ENCODE assay signal across 24 cellular contexts in genomic region chr16:65200857-65201256, GRCh38.
DNase-seq lines count a peak whose midpoint lies in the region; ATAC-seq and TF ChIP-seq lines count a peak whose summit lies in the region.
"Had no signal": no experiment of that assay in that cellular context is flagged by ENCODE, and none has a peak within 500 bp of the region (broad histone marks: within the 10 kb centered on the region; RNA-seq: fewer than 3 reads in every experiment).

No MANE protein-coding gene starts in this region.

- H3K36me3 ChIP-seq in psoas muscle (ENCODE audit: insufficient read depth in 1 of 2, low read depth in 1 of 2) = no peaks in the 10 kb centered on the region
- H3K36me3 ChIP-seq: upper lobe of left lung had no signal

- WGBS in psoas muscle, 3 donors = 72 to 82% (median 79%) methylated on average over 5 of the region's 5 CpGs

- H3K4me1 ChIP-seq in psoas muscle = no peaks in the 10 kb centered on the region
- H3K4me1 ChIP-seq: upper lobe of left lung had no signal

- H3K27me3 ChIP-seq in psoas muscle (ENCODE audit: insufficient read depth in 3 of 3, low read length in 2 of 3) = no peaks in the 10 kb centered on the region
- H3K27me3 ChIP-seq: upper lobe of left lung had no signal

- H3K4me3 ChIP-seq in choroid plexus epithelial cell (ENCODE audit: low read depth, low read length) (no peak overlapping the region), psoas muscle (no peak overlapping the region)
- H3K4me3 ChIP-seq: GM12878, upper lobe of left lung had no signal

- no peak for TF ChIP-seq CTCF in choroid plexus epithelial cell (conservative IDR thresholded peaks at IDR 0.05; ENCODE audit: low read depth, low read length)
- no peak for TF ChIP-seq CTCF in psoas muscle (IDR thresholded peaks at IDR 0.05)

- no peaks in the 10 kb centered on the region for H3K9me3 ChIP-seq in psoas muscle
- H3K9me3 ChIP-seq: upper lobe of left lung had no signal

- DNase-seq in Daoy (ENCODE audit: low read depth) (peak; percentile 7), HS-5 (ENCODE audit: low read depth) (peak; percentile 5), choroid plexus epithelial cell (ENCODE audit: low read depth) (peak; percentile 80), psoas muscle (no peak), SIG-M5 treated with dmso at 0.1 percent for 504 hours (lab: John Stamatoyannopoulos, UW; ENCODE audit: unreplicated experiment) (no peak), NCI-H1694 treated with DMSO at 0.1 percent for 48 hours (lab: John Stamatoyannopoulos, UW) (no peak)
- DNase-seq in activated naive CD4-positive, alpha-beta T cell treated with anti-CD3 and anti-CD28 coated beads, Interleukin-2, amount 50 U/mL, for 16 hours = no peak
- DNase-seq: activated CD8-positive, alpha-beta T cell treated with anti-CD3 and anti-CD28 coated beads for 36 hours; aorta; Calu3; DND-41; head of caudate nucleus; kidney glomerular epithelial cell; NCI-H2081; NCI-H2227 treated with DMSO at 0.1 percent for 48 hours; NCI-H748 treated with DMSO at 0.1 percent for 48 hours; stimulated activated CD4-positive, alpha-beta T cell treated with anti-CD3 and anti-CD28 coated beads, Interleukin-12 subunit alpha, Interleukin-12 subunit beta, amount 100 ng/mL, for 4 hours; stimulated activated CD4-positive, alpha-beta T cell treated with anti-CD3 and anti-CD28 coated beads, Interleukin-4, amount 100 ng/mL, for 1 hour; upper lobe of left lung had no signal

- intact Hi-C loops in psoas muscle (cut with DNase I) = no loop called here

- no peak overlapping the region for H3K27ac ChIP-seq in psoas muscle
- H3K27ac ChIP-seq: C4-2B had no signal

- ATAC-seq in psoas muscle (peak in 3 of 4 donors; percentile 19 to 60 (median 30)), GM18520 (IDR thresholded peaks at IDR 0.05; ENCODE audit: unreplicated experiment) (no peak)
- ATAC-seq: activated CD8-positive, alpha-beta T cell treated with anti-CD3 and anti-CD28 coated beads for 36 hours; activated naive CD4-positive, alpha-beta T cell treated with anti-CD3 and anti-CD28 coated beads, Interleukin-2, amount 50 U/mL, for 72 hours; activated T-helper 17 cell treated with anti-CD3 and anti-CD28 coated beads, Interleukin-2, amount 50 U/mL, for 72 hours; GM12878 had no signal

Comparison
In these comparisons a context has a peak if more than half of its experiments do, and no peak if none do; other contexts are left out.
1. DNase-seq: peak in Daoy (single experiment), HS-5 (single experiment) and choroid plexus epithelial cell (single experiment); none in psoas muscle (0 of 2), activated naive CD4-positive, alpha-beta T cell treated with anti-CD3 and anti-CD28 coated beads, Interleukin-2, amount 50 U/mL, for 16 hours (single experiment), SIG-M5 treated with dmso at 0.1 percent for 504 hours (single experiment) and NCI-H1694 treated with DMSO at 0.1 percent for 48 hours (single experiment).